15 cellular contexts compared by ENCODE assay signal in genomic region chr17:28760561-28760960, GRCh38. TPM values are rescaled to one million over a fixed set of nuclear protein-coding genes. Genes with fewer than 3 reads are reported as not detected.
A peak's percentile ranks its signal among the peaks of the same experiment; 100 is the strongest.
DNase-seq lines count a peak whose midpoint lies in the region; ATAC-seq and TF ChIP-seq lines count a peak whose summit lies in the region.
"Had no signal": no experiment of that assay in that cellular context is flagged by ENCODE, and none has a peak within 500 bp of the region (broad histone marks: within the 10 kb centered on the region; RNA-seq: fewer than 3 reads in every experiment).

No MANE protein-coding gene starts in this region.

- H4K20me1 ChIP-seq in GM23338 (replicated peaks; ENCODE audit: insufficient read depth), result peaks cover 5% of the 10 kb centered on the region; the same call in 1 of the 2 replicates

- no peak for DNase-seq in GM23338 (ENCODE audit: low spot score)
- no peak for DNase-seq in endothelial cell (ENCODE audit: low spot score)
- no peak for DNase-seq in nephron progenitor cell
- no peak for DNase-seq in vagina (ENCODE audit: extremely low spot score in 2 of 2)
- no peak for DNase-seq in inferior parietal cortex (ENCODE audit: extremely low spot score)
- DNase-seq: activated CD4-positive, alpha-beta T cell treated with anti-CD3 and anti-CD28 coated beads, Interleukin-2, amount 50 U/mL, for 1 hour; effector CD4-positive, alpha-beta T cell had no signal

- H3K9me2 ChIP-seq in GM23338 (ENCODE audit: insufficient read depth), result no peaks in the 10 kb centered on the region

- H3K4me3 Mint-ChIP-seq in GM23338 (peak overlapping the region; percentile 51; the same call in 2 of the 3 replicates), endothelial cell (ENCODE audit: unreplicated experiment) (peak overlapping the region; percentile 42), nephron progenitor cell (no peak overlapping the region)
- H3K4me3 Mint-ChIP-seq: activated naive CD8-positive, alpha-beta T cell; B cell had no signal

- peak overlapping the region; percentile 50; the same call in 1 of the 2 replicates for H3K9ac ChIP-seq in HUES64 (ENCODE audit: low read depth, low read length)

- TF ChIP-seq CTCF in GM23338 (conservative IDR thresholded peaks at IDR 0.05; ENCODE audit: low read depth in 2 of 2) (no peak), endothelial cell (IDR thresholded peaks at IDR 0.05; ENCODE audit: unreplicated experiment) (no peak), nephron progenitor cell (IDR thresholded peaks at IDR 0.05) (no peak), vagina (IDR thresholded peaks at IDR 0.05) (no peak)

- H3K27ac Mint-ChIP-seq in GM23338 (peak overlapping the region; percentile 91), endothelial cell (ENCODE audit: unreplicated experiment) (peak overlapping the region; percentile 90), nephron progenitor cell (peak overlapping the region; percentile 59)
- H3K27ac Mint-ChIP-seq: activated naive CD8-positive, alpha-beta T cell; B cell had no signal

- TF ChIP-seq POLR2A in vagina (IDR thresholded peaks at IDR 0.05), result no peak

- H3K36me3 ChIP-seq in GM23338 (ENCODE audit: insufficient read depth) (0 out of 2 replicates have a peak, but pooled peaks cover 5% of the 10 kb centered on the region), HUES64 (ENCODE audit: insufficient read depth, low read length) (peaks cover 56% of the 10 kb centered on the region), vagina (peaks cover 0 to 20% of the 10 kb centered on the region in 2 donors)

- WGBS in HUES64, result 37% methylated on average over 2 of the region's 2 CpGs

- peaks cover 67% of the 10 kb centered on the region for H3K4me1 Mint-ChIP-seq in GM23338
- peaks cover 57% of the 10 kb centered on the region for H3K4me1 Mint-ChIP-seq in endothelial cell (ENCODE audit: unreplicated experiment)
- H3K4me1 Mint-ChIP-seq in nephron progenitor cell, result peaks cover 21% of the 10 kb centered on the region

- H3K36me3 Mint-ChIP-seq in GM23338 (ENCODE audit: low read depth) (peaks cover 66% of the 10 kb centered on the region), endothelial cell (ENCODE audit: low read depth, unreplicated experiment) (peaks cover 46% of the 10 kb centered on the region), nephron progenitor cell (ENCODE audit: low read depth) (peaks cover 51% of the 10 kb centered on the region)

- H3K4me2 ChIP-seq in GM23338, result peak overlapping the region; percentile 50
- H3K4me2 ChIP-seq: smooth muscle cell had no signal

- H3K4me1 ChIP-seq in GM23338 (ENCODE audit: insufficient read depth) (peaks cover 52% of the 10 kb centered on the region), HUES64 (ENCODE audit: insufficient read depth, low read length) (peaks cover 29% of the 10 kb centered on the region), vagina (no peaks in the 10 kb centered on the region)

- H3K27me3 Mint-ChIP-seq in GM23338 (ENCODE audit: insufficient read depth, low read depth, poor library complexity) (peaks cover 29% of the 10 kb centered on the region), endothelial cell (ENCODE audit: unreplicated experiment) (peaks cover 19% of the 10 kb centered on the region), nephron progenitor cell (ENCODE audit: low read depth, poor library complexity) (peaks cover 3% of the 10 kb centered on the region)
- H3K27me3 Mint-ChIP-seq: activated naive CD8-positive, alpha-beta T cell; B cell had no signal

- no peaks in the 10 kb centered on the region for H3K27me3 ChIP-seq in GM23338 (ENCODE audit: insufficient read depth)
- H3K27me3 ChIP-seq in HUES64 (ENCODE audit: insufficient read depth, low read length), result no peaks in the 10 kb centered on the region
- H3K27me3 ChIP-seq in vagina, result no peaks in the 10 kb centered on the region
- H3K27me3 ChIP-seq: tibial nerve had no signal

- H2AFZ ChIP-seq in GM23338, result no peak overlapping the region

- peaks cover 56% of the 10 kb centered on the region for H3F3A ChIP-seq in GM23338 (replicated peaks; ENCODE audit: low read depth)

- H3K4me3 ChIP-seq in GM23338 (peak overlapping the region; percentile 31), HUES64 (ENCODE audit: low read length) (no peak overlapping the region), vagina (no peak overlapping the region)
- H3K4me3 ChIP-seq: psoas muscle, smooth muscle cell, tibial nerve had no signal

- H3K9me3 Mint-ChIP-seq in GM23338 (no peaks in the 10 kb centered on the region; the same call in 2 of the 3 replicates), endothelial cell (ENCODE audit: unreplicated experiment) (peaks cover 4% of the 10 kb centered on the region), nephron progenitor cell (no peaks in the 10 kb centered on the region)

- intact Hi-C loops in vagina (cut with DNase I), result loop anchor here (5.0 kb wide), 1 partner anchor 137 kb away; the partner anchor contains the start of gene FLOT2

- H3K9me3 ChIP-seq in HUES64 (ENCODE audit: insufficient read depth, low read depth, low read length) (no peaks in the 10 kb centered on the region), vagina (no peaks in the 10 kb centered on the region)
- H3K9me3 ChIP-seq: psoas muscle, tibial nerve had no signal

- ATAC-seq in GM23338 (no peak; the same call in 2 of the 3 replicates), HG03039 (IDR thresholded peaks at IDR 0.05; ENCODE audit: unreplicated experiment) (no peak), GM19328 (IDR thresholded peaks at IDR 0.05; ENCODE audit: unreplicated experiment) (no peak)

- H3K27ac ChIP-seq in GM23338 (ENCODE audit: low read depth), result peak overlapping the region; percentile 98
- peak overlapping the region; percentile 89 for H3K27ac ChIP-seq in HUES64 (ENCODE audit: low read depth, low read length)
- no peak overlapping the region for H3K27ac ChIP-seq in vagina
- H3K27ac ChIP-seq: tibial nerve had no signal

- peaks cover 21% of the 10 kb centered on the region for H3K79me2 ChIP-seq in GM23338 (replicated peaks; ENCODE audit: insufficient read depth)

TF ChIP-seq in GM23338, 12 proteins besides CTCF, POLR2A, EP300 and RAD21 (continues in another document):
- TF ChIP-seq ZNF331 (CRISPR knock-in tag; IDR thresholded peaks at IDR 0.05; ENCODE audit: low read depth), result no peak

RNA-seq across cellular contexts. Expression of gene TRAF4, which starts 16.8 kb away (rescaled TPM):
- 117 and 152 TPM in 2 replicates for total RNA-seq in GM23338 (2014; rRNA removed; shearing (Covaris generic))
- 59.0 and 63.5 TPM in 2 replicates for polyA plus RNA-seq in GM23338 (2016; fragmentation: Nextera tagmentation; extraction: Ambion mirVana)
- polyA plus RNA-seq in HUES64 (2013, experiment 1 of 2), result 118 TPM
- polyA plus RNA-seq in HUES64 (2013, experiment 2 of 2), result 115 TPM
- total RNA-seq in endothelial cell (ENCODE audit: unreplicated experiment) (166 TPM), vagina (26.5 TPM)

RNA-seq across cellular contexts. Expression of gene NEK8, which starts 32.0 kb away (rescaled TPM):
- 13.2 and 14.9 TPM in 2 replicates for total RNA-seq in GM23338 (2014; rRNA removed; shearing (Covaris generic))
- polyA plus RNA-seq in GM23338 (2016; fragmentation: Nextera tagmentation; extraction: Ambion mirVana), result 8.9 and 10.0 TPM in 2 replicates
- polyA plus RNA-seq in HUES64 (2013, experiment 1 of 2), result 10.3 TPM
- 8.4 TPM for polyA plus RNA-seq in HUES64 (2013, experiment 2 of 2)
- total RNA-seq in endothelial cell (ENCODE audit: unreplicated experiment) (6.7 TPM), vagina (0.98 TPM)

RNA-seq across cellular contexts. Expression of gene TLCD1, which starts 34.5 kb away (rescaled TPM):
- 16.9 and 26.5 TPM in 2 replicates for total RNA-seq in GM23338 (2014; rRNA removed; shearing (Covaris generic))
- polyA plus RNA-seq in GM23338 (2016; fragmentation: Nextera tagmentation; extraction: Ambion mirVana), result 47.0 and 47.7 TPM in 2 replicates
- polyA plus RNA-seq in HUES64 (2013, experiment 1 of 2), result 32.9 TPM
- polyA plus RNA-seq in HUES64 (2013, experiment 2 of 2), result 35.6 TPM
- total RNA-seq in endothelial cell (ENCODE audit: unreplicated experiment), result 2.4 TPM
- 2.9 TPM for total RNA-seq in vagina

RNA-seq across cellular contexts. Expression of gene RPL23A, which starts 40.8 kb away (rescaled TPM):
- total RNA-seq in GM23338 (2014; rRNA removed; shearing (Covaris generic)), result 592 and 656 TPM in 2 replicates
- polyA plus RNA-seq in GM23338 (2016; fragmentation: Nextera tagmentation; extraction: Ambion mirVana), result 1,994 and 2,198 TPM in 2 replicates
- polyA plus RNA-seq in HUES64 (2013, experiment 1 of 2), result 2,115 TPM
- polyA plus RNA-seq in HUES64 (2013, experiment 2 of 2), result 2,394 TPM
- total RNA-seq in endothelial cell (ENCODE audit: unreplicated experiment) (1,525 TPM), vagina (600 TPM)

RNA-seq across cellular contexts. Expression of gene RAB34, which starts 42.9 kb away (rescaled TPM):
- total RNA-seq in GM23338 (2014; rRNA removed; shearing (Covaris generic)), result 381 and 394 TPM in 2 replicates
- 174 and 184 TPM in 2 replicates for polyA plus RNA-seq in GM23338 (2016; fragmentation: Nextera tagmentation; extraction: Ambion mirVana)
- polyA plus RNA-seq in HUES64 (2013, experiment 1 of 2), result 182 TPM
- 154 TPM for polyA plus RNA-seq in HUES64 (2013, experiment 2 of 2)
- total RNA-seq in endothelial cell (ENCODE audit: unreplicated experiment) (72.0 TPM), vagina (195 TPM)
